Comparison of ENCODE assay signal across 17 cellular contexts in the genomic region with DNA sequence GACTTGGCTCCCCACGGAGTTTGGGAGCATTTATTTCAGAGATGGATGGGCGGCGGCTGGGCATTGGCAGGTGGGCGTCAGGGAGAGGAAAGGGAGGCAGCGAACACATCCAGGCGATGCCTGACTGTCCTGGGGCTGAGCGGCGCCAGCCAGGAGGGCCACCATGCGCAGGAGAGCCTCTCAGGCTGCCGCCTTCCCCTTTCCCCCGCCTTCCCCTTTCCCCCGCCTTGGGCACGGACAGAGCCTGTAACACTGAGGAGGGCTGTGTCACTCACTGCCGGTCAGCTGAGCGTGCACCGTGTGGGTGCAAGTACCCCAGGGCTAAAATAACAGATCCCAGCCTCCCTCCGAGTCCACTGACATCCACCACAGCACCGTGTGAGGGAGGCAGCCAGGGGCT. TPM values are rescaled to one million over a fixed set of nuclear protein-coding genes. Genes with fewer than 3 reads are reported as not detected.
DNase-seq lines count a peak whose midpoint lies in the region; ATAC-seq and TF ChIP-seq lines count a peak whose summit lies in the region.
"Had no signal": no experiment of that assay in that cellular context is flagged by ENCODE, and none has a peak within 500 bp of the region (broad histone marks: within the 10 kb centered on the region; RNA-seq: fewer than 3 reads in every experiment).

No MANE protein-coding gene starts in this region.

- H3K4me1 ChIP-seq in esophagus (ENCODE audit: control insufficient read depth in 2 of 2, insufficient read depth in 2 of 2, low read length in 1 of 2) (peaks cover 0 to 5% of the 10 kb centered on the region in 2 donors), prostate gland (replicated peaks) (peaks cover 2% of the 10 kb centered on the region), A673 (ENCODE audit: insufficient read depth, low read length, poor library complexity, severe bottlenecking) (no peaks in the 10 kb centered on the region)

- peak overlapping the region in 1 of 2 donors; percentile 86 for H3K27ac Mint-ChIP-seq in stimulated activated naive CD8-positive, alpha-beta T cell treated with anti-CD3 and anti-CD28 coated beads, Interleukin-15, amount 100 ng/mL, for 72 hours
- no peak overlapping the region for H3K27ac Mint-ChIP-seq in endothelial cell (ENCODE audit: unreplicated experiment)
- H3K27ac Mint-ChIP-seq: activated naive CD4-positive, alpha-beta T cell treated with anti-CD3 and anti-CD28 coated beads, Interleukin-2, amount 50 U/mL, for 24 hours; IgD-negative memory B cell; progenitor cell of endocrine pancreas; T-helper 1 cell treated with Interleukin-12 subunit alpha and Interleukin-12 subunit beta and Interleukin-4 antibody, amounts not matched to agents 30 μg/mL and 1 μg/mL, for 36 hours had no signal

- TF ChIP-seq POLR2A in prostate gland (IDR thresholded peaks at IDR 0.05), result no peak

- H3K27me3 ChIP-seq in esophagus (ENCODE audit: control insufficient read depth in 1 of 2, insufficient read depth in 2 of 2, low read length in 2 of 2), result peaks cover 0 to 2% of the 10 kb centered on the region in 2 donors
- H3K27me3 ChIP-seq in prostate gland (replicated peaks; ENCODE audit: insufficient read depth), result no peaks in the 10 kb centered on the region
- peaks cover 42% of the 10 kb centered on the region for H3K27me3 ChIP-seq in A673 (replicated peaks; ENCODE audit: insufficient read depth, low read depth, low read length, poor library complexity)

- 52 to 68% methylated on average over 11 to 18 of the region's 18 CpGs for WGBS in esophagus, 2 donors
- 41% methylated on average over 16 of the region's 18 CpGs for WGBS in prostate gland

- H3K4me3 ChIP-seq in esophagus (ENCODE audit: low read depth in 1 of 2, low read length in 2 of 2) (peak overlapping the region in 1 of 2 donors; percentile 43), prostate gland (peak overlapping the region; percentile 9 to 15), A673 (ENCODE audit: low read depth, low read length, poor library complexity, severe bottlenecking) (no peak overlapping the region)

- no peak for ATAC-seq in stimulated activated naive CD8-positive, alpha-beta T cell treated with anti-CD3 and anti-CD28 coated beads, Interleukin-15, Interleukin-2, amounts not matched to agents 100 U/mL and 50 U/mL, for 24 hours
- no peak for ATAC-seq in stimulated activated naive CD8-positive, alpha-beta T cell treated with anti-CD3 and anti-CD28 coated beads, Interleukin-15, amount 100 ng/mL, for 72 hours
- ATAC-seq: activated CD4-positive, CD25-positive, alpha-beta regulatory T cell treated with anti-CD3 and anti-CD28 coated beads, Interleukin-2, amount 50 U/mL, for 24 hours had no signal

- no peaks in the 10 kb centered on the region for H3K9me3 Mint-ChIP-seq in stimulated activated naive CD8-positive, alpha-beta T cell treated with anti-CD3 and anti-CD28 coated beads, Interleukin-15, amount 100 ng/mL, for 72 hours
- H3K9me3 Mint-ChIP-seq in endothelial cell (ENCODE audit: unreplicated experiment), result no peaks in the 10 kb centered on the region
- H3K9me3 Mint-ChIP-seq: activated naive CD4-positive, alpha-beta T cell treated with anti-CD3 and anti-CD28 coated beads, Interleukin-2, amount 50 U/mL, for 24 hours; IgD-negative memory B cell; T-helper 1 cell treated with Interleukin-12 subunit alpha and Interleukin-12 subunit beta and Interleukin-4 antibody, amounts not matched to agents 30 μg/mL and 1 μg/mL, for 36 hours had no signal

- peaks cover 31% of the 10 kb centered on the region for H3K4me1 Mint-ChIP-seq in stimulated activated naive CD8-positive, alpha-beta T cell treated with anti-CD3 and anti-CD28 coated beads, Interleukin-15, amount 100 ng/mL, for 72 hours
- H3K4me1 Mint-ChIP-seq in endothelial cell (ENCODE audit: unreplicated experiment), result peaks cover 17% of the 10 kb centered on the region
- H3K4me1 Mint-ChIP-seq: IgD-negative memory B cell had no signal

- peak; percentile 11 for DNase-seq in stimulated activated naive CD8-positive, alpha-beta T cell treated with anti-CD3 and anti-CD28 coated beads, Interleukin-15, Interleukin-2, amounts not matched to agents 100 U/mL and 50 U/mL, for 24 hours
- DNase-seq in stimulated activated naive CD8-positive, alpha-beta T cell treated with anti-CD3 and anti-CD28 coated beads, Interleukin-15, amount 100 ng/mL, for 72 hours, result no peak
- DNase-seq in prostate gland (ENCODE audit: low spot score) (no peak), A673 (ENCODE audit: low spot score) (no peak), glomerular visceral epithelial cell (ENCODE audit: extremely low spot score) (no peak), LoVo (ENCODE audit: low spot score) (no peak), endothelial cell (ENCODE audit: low spot score) (no peak)
- DNase-seq: NCI-H1694; NCI-H524 treated with DMSO at 0.1 percent for 48 hours; stimulated activated CD4-positive, alpha-beta T cell treated with anti-CD3 and anti-CD28 coated beads, Interleukin-2, amount 100 ng/mL, for 24 hours; stimulated activated CD8-positive, alpha-beta memory T cell treated with anti-CD3 and anti-CD28 coated beads, Interleukin-4, amount 100 ng/mL, for 48 hours had no signal

- POLR2A ChIA-PET in A673 (lab: Charles Lee; ENCODE audit: low non-redundant PET), result no interaction called here

- H3K36me3 Mint-ChIP-seq in endothelial cell (ENCODE audit: low read depth, unreplicated experiment), result no peaks in the 10 kb centered on the region
- H3K36me3 Mint-ChIP-seq: IgD-negative memory B cell had no signal

- H3K27ac ChIP-seq in esophagus (ENCODE audit: low read depth in 2 of 2, low read length in 1 of 2) (peak overlapping the region; percentile 6 to 47), prostate gland (peak overlapping the region in 1 of 2 donors; percentile 35), A673 (ENCODE audit: low read depth, low read length, poor library complexity, severe bottlenecking) (no peak overlapping the region)

- no peaks in the 10 kb centered on the region for H3K36me3 ChIP-seq in esophagus (ENCODE audit: control insufficient read depth in 2 of 2, insufficient read depth in 2 of 2, low read length in 1 of 2)
- H3K36me3 ChIP-seq in prostate gland, result no peaks in the 10 kb centered on the region
- no peaks in the 10 kb centered on the region for H3K36me3 ChIP-seq in A673 (ENCODE audit: insufficient read depth, low read length, poor library complexity, severe bottlenecking)

- H3K27me3 Mint-ChIP-seq in stimulated activated naive CD8-positive, alpha-beta T cell treated with anti-CD3 and anti-CD28 coated beads, Interleukin-15, amount 100 ng/mL, for 72 hours, result no peaks in the 10 kb centered on the region
- H3K27me3 Mint-ChIP-seq in endothelial cell (ENCODE audit: unreplicated experiment), result peaks cover 9% of the 10 kb centered on the region
- H3K27me3 Mint-ChIP-seq: activated naive CD4-positive, alpha-beta T cell treated with anti-CD3 and anti-CD28 coated beads, Interleukin-2, amount 50 U/mL, for 24 hours; progenitor cell of endocrine pancreas had no signal

- TF ChIP-seq CTCF in prostate gland (IDR thresholded peaks at IDR 0.05) (no peak), A673 (conservative IDR thresholded peaks at IDR 0.05; ENCODE audit: low read depth, low read length) (no peak), endothelial cell (IDR thresholded peaks at IDR 0.05; ENCODE audit: unreplicated experiment) (no peak)

- H3K4me3 Mint-ChIP-seq in stimulated activated naive CD8-positive, alpha-beta T cell treated with anti-CD3 and anti-CD28 coated beads, Interleukin-15, amount 100 ng/mL, for 72 hours, result peak overlapping the region in 1 of 2 donors; percentile 75
- no peak overlapping the region for H3K4me3 Mint-ChIP-seq in endothelial cell (ENCODE audit: unreplicated experiment)
- H3K4me3 Mint-ChIP-seq: activated naive CD4-positive, alpha-beta T cell treated with anti-CD3 and anti-CD28 coated beads, Interleukin-2, amount 50 U/mL, for 24 hours; IgD-negative memory B cell; T-helper 1 cell treated with Interleukin-12 subunit alpha and Interleukin-12 subunit beta and Interleukin-4 antibody, amounts not matched to agents 30 μg/mL and 1 μg/mL, for 36 hours had no signal

- intact Hi-C loops in prostate gland (cut with DNase I) (no loop called here), A673 (cut with micrococcal nuclease; ENCODE audit: unreplicated experiment) (no loop called here)

- CTCF ChIA-PET in A673 (lab: Charles Lee), result no interaction called here

- no TSS peak for BruUV-seq in A673 (replicated peaks; lab: Mats Ljungman, UMichigan)

- H3K9me3 ChIP-seq in esophagus (ENCODE audit: control insufficient read depth in 2 of 2, insufficient read depth in 1 of 2, low read depth in 1 of 2, low read length in 1 of 2) (peaks cover 0 to 3% of the 10 kb centered on the region in 2 donors), prostate gland (no peaks in the 10 kb centered on the region), A673 (ENCODE audit: low read depth, low read length, poor library complexity, severe bottlenecking) (no peaks in the 10 kb centered on the region)

RNA-seq across cellular contexts. Expression of gene MCF2L, which starts 11.4 kb away (rescaled TPM):
- 10 to 100 TPM; 10.9 to 19.4 TPM for polyA plus RNA-seq in esophagus
- total RNA-seq in prostate gland (10 to 100 TPM; 47.6 to 64.7 TPM), A673 (2021) (7.0 and 9.5 TPM in 2 replicates), endothelial cell (ENCODE audit: unreplicated experiment) (16.5 TPM)
